1 cellular context compared by ENCODE assay signal in the genomic region with DNA sequence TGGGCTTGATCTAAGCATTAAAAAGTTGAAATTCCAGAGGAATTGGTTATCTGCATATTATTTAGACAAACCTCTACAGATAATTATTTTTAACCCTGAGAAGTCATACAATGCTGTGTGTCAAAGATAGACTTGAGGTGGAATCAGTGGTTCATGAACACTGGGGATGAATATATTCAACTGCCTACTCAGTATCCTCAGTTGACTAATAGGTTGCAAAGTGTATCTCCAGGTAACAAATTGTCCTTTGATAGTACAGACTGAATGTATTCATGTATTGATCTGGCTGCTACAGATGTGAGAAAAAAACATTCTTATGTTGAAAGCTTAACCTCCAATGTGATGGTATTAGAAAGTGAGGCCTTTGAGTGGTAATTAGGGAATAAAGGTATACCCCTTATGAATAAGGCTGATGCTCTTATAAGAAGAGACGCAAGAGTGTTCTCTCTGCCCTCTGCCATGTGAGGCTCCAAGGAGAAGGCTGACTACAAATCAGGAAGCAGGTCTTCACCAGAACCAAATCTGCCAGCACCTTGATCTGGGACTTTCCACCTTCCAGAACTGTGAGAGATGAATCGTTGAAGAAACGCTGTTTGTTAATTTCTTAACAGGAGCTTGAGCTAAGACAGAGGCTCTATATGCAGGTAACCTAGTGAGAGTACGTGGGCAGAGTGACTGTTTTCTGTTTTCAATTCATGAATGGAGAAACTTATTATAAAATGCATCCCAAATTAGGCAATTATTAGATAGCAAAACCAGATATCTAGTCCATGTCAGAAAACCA.
A peak's percentile ranks its signal among the peaks of the same experiment; 100 is the strongest.
TF ChIP-seq lines count a peak whose summit lies in the region.

No MANE protein-coding gene starts in this region.

TF ChIP-seq in HepG2, 621 proteins besides CTCF, POLR2A, EP300 and RAD21:
- TF ChIP-seq, protein P1, sequence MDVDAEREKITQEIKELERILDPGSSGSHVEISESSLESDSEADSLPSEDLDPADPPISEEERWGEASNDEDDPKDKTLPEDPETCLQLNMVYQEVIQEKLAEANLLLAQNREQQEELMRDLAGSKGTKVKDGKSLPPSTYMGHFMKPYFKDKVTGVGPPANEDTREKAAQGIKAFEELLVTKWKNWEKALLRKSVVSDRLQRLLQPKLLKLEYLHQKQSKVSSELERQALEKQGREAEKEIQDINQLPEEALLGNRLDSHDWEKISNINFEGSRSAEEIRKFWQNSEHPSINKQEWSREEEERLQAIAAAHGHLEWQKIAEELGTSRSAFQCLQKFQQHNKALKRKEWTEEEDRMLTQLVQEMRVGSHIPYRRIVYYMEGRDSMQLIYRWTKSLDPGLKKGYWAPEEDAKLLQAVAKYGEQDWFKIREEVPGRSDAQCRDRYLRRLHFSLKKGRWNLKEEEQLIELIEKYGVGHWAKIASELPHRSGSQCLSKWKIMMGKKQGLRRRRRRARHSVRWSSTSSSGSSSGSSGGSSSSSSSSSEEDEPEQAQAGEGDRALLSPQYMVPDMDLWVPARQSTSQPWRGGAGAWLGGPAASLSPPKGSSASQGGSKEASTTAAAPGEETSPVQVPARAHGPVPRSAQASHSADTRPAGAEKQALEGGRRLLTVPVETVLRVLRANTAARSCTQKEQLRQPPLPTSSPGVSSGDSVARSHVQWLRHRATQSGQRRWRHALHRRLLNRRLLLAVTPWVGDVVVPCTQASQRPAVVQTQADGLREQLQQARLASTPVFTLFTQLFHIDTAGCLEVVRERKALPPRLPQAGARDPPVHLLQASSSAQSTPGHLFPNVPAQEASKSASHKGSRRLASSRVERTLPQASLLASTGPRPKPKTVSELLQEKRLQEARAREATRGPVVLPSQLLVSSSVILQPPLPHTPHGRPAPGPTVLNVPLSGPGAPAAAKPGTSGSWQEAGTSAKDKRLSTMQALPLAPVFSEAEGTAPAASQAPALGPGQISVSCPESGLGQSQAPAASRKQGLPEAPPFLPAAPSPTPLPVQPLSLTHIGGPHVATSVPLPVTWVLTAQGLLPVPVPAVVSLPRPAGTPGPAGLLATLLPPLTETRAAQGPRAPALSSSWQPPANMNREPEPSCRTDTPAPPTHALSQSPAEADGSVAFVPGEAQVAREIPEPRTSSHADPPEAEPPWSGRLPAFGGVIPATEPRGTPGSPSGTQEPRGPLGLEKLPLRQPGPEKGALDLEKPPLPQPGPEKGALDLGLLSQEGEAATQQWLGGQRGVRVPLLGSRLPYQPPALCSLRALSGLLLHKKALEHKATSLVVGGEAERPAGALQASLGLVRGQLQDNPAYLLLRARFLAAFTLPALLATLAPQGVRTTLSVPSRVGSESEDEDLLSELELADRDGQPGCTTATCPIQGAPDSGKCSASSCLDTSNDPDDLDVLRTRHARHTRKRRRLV (CRISPR knock-in tag; IDR thresholded peaks at IDR 0.05) = no peak
- 0 out of 2 replicates have a peak, but pooled peaks have one; percentile 25 for TF ChIP-seq RBFOX2 (IDR thresholded peaks at IDR 0.05; ENCODE audit: low read depth, low read length)
